2 cellular contexts compared by ENCODE assay signal in genomic region chr19:36377541-36378178, GRCh38.
TF ChIP-seq lines count a peak whose summit lies in the region.

No MANE protein-coding gene starts in this region.

TF ChIP-seq in H1, 55 proteins besides CTCF, POLR2A, EP300 and RAD21:
- no peak for TF ChIP-seq CBX8 (IDR thresholded peaks at IDR 0.05; ENCODE audit: borderline replicate concordance, low read depth, low read length)
- no peak for TF ChIP-seq CHD2 (IDR thresholded peaks at IDR 0.05; ENCODE audit: low read length)
- TF ChIP-seq, protein P1, sequence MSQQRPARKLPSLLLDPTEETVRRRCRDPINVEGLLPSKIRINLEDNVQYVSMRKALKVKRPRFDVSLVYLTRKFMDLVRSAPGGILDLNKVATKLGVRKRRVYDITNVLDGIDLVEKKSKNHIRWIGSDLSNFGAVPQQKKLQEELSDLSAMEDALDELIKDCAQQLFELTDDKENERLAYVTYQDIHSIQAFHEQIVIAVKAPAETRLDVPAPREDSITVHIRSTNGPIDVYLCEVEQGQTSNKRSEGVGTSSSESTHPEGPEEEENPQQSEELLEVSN (IDR thresholded peaks at IDR 0.05): no peak
- no peak for TF ChIP-seq CHD1 (IDR thresholded peaks at IDR 0.05; ENCODE audit: low read depth, low read length)
- TF ChIP-seq TCF12 (IDR thresholded peaks at IDR 0.05; ENCODE audit: low read depth, low read length): no peak
- TF ChIP-seq YY1 (IDR thresholded peaks at IDR 0.05; ENCODE audit: low read depth, low read length): no peak
- TF ChIP-seq JUND (IDR thresholded peaks at IDR 0.05; ENCODE audit: low read length): no peak
- TF ChIP-seq TAF7 (optimal IDR thresholded peaks at IDR 0.05; ENCODE audit: borderline replicate concordance, low read depth, low read length): no peak

TF ChIP-seq in neural cell, 6 proteins besides CTCF, POLR2A, EP300 and RAD21:
- no peak for TF ChIP-seq TAF1 (IDR thresholded peaks at IDR 0.05; ENCODE audit: low read depth)
- no peak for TF ChIP-seq SMC3 (conservative IDR thresholded peaks at IDR 0.05; ENCODE audit: poor library complexity)
- TF ChIP-seq EZH2 (IDR thresholded peaks at IDR 0.05; ENCODE audit: borderline replicate concordance, insufficient read depth, low read length, poor library complexity, severe bottlenecking): no peak
- no peak for TF ChIP-seq POLR2AphosphoS5 (IDR thresholded peaks at IDR 0.05)
- no peak for TF ChIP-seq MXI1 (conservative IDR thresholded peaks at IDR 0.05; ENCODE audit: poor library complexity, severe bottlenecking)
- no peak for TF ChIP-seq REST (IDR thresholded peaks at IDR 0.05; ENCODE audit: borderline replicate concordance)
